Comparison of ENCODE assay signal across 8 cellular contexts in the genomic region with DNA sequence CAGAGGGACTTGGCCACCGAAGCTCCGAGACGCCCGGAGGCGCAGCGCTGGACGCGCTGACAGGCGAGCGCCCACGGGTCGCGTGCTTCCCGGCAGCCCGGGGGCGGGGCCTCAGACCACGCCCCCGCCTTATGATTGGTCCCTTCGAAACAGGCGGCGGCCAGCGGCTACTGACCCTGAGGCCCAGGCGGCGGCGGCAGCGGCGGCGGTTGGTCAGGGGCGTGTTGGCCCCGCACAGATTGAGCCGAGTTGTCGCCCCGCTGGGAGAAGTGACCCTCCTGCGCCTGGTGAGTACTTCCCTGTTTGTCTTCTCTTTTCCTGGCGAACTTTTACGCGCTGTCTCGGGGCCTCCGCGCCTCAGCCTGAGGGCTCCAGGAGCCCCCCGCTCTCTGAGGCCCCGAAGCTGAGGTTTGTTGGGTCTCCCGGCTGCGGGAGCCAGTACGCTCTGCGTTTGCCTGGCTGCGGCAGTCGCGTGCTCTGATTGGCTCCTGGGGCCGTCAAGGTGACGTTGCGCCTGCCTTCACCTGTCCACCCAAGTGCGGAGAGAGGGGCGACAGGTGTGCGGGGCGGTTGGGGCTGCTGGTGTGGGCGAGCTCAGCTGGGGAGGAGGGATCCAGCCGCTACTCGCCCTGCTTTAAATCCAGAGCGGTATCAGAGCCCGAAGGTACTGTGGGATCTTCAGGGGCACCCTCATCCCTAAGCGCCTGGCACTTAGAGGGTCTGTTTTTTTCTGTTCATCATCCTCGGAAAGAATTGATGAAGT. TPM values are rescaled to one million over a fixed set of nuclear protein-coding genes. Genes with fewer than 3 reads are reported as not detected.
DNase-seq lines count a peak whose midpoint lies in the region; ATAC-seq and TF ChIP-seq lines count a peak whose summit lies in the region.

Gene GAS2L3 (plus strand): TSS at position 186 of the 763 bp plus-strand sequence. CDS start 21,221 bp downstream, outside the sequence.

- ATAC-seq in psoas muscle: peak; percentile 95 to 99 (median 98)
- peak; percentile 98 for ATAC-seq in aorta (ENCODE audit: low FRiP score)

- H3K4me1 ChIP-seq in psoas muscle: no peaks in the 10 kb centered on the region
- H3K4me1 ChIP-seq in aorta (ENCODE audit: control insufficient read depth in 1 of 2, insufficient read depth in 2 of 2, low read length in 2 of 2): peaks cover 0 to 7% of the 10 kb centered on the region in 2 donors

- H3K27me3 ChIP-seq in psoas muscle (ENCODE audit: insufficient read depth in 3 of 3, low read length in 2 of 3): peaks cover 0 to 6% (median 0%) of the 10 kb centered on the region in 3 donors
- no peaks in the 10 kb centered on the region for H3K27me3 ChIP-seq in aorta (ENCODE audit: control insufficient read depth in 1 of 2, insufficient read depth in 2 of 2, low read length in 1 of 2)

- TF ChIP-seq CTCF in GM12864 (IDR thresholded peaks at IDR 0.05; ENCODE audit: low read depth, low read length, missing control alignments) (no peak), HFF-Myc (IDR thresholded peaks at IDR 0.05; ENCODE audit: low read depth, low read length, missing control alignments) (no peak), psoas muscle (IDR thresholded peaks at IDR 0.05) (no peak)

- DNase-seq in GM12864 (ENCODE audit: low read depth): peak; percentile 31
- DNase-seq in HFF-Myc (ENCODE audit: extremely low read depth, low read depth): peak; percentile 44
- peak; percentile 46 for DNase-seq in NCI-H1048 (lab: John Stamatoyannopoulos, UW)
- DNase-seq in SW480 (ENCODE audit: low spot score): peak; percentile 87
- peak; percentile 94 for DNase-seq in astrocyte of the hippocampus (ENCODE audit: low read depth, low spot score)
- DNase-seq in hepatic stellate cell (ENCODE audit: low spot score): peak; percentile 88
- peak; percentile 89 to 92 for DNase-seq in psoas muscle
- DNase-seq in aorta: peak; percentile 95

- WGBS in psoas muscle, 3 donors: 0% methylated on average over 53 to 63 of the region's 63 CpGs
- WGBS in aorta, 2 donors: 0 to 1% methylated on average over 57 to 63 of the region's 63 CpGs

- H3K36me3 ChIP-seq in psoas muscle (ENCODE audit: insufficient read depth in 1 of 2, low read depth in 1 of 2) (no peaks in the 10 kb centered on the region), aorta (ENCODE audit: control insufficient read depth in 1 of 2, insufficient read depth in 2 of 2, low read length in 1 of 2) (no peaks in the 10 kb centered on the region)

- no peaks in the 10 kb centered on the region for H3K9me3 ChIP-seq in psoas muscle
- no peaks in the 10 kb centered on the region for H3K9me3 ChIP-seq in aorta (ENCODE audit: control insufficient read depth, low read length)

- intact Hi-C loops in psoas muscle (cut with DNase I): no loop called here
- intact Hi-C loops in aorta (cut with DNase I): no loop called here

- H3K4me3 ChIP-seq in GM12864 (ENCODE audit: low read depth, low read length): peak within 1 kb of the TSS; percentile 73
- peak within 1 kb of the TSS; percentile 90 for H3K4me3 ChIP-seq in HFF-Myc (replicated peaks; ENCODE audit: low read depth, low read length)
- H3K4me3 ChIP-seq in psoas muscle: peak within 1 kb of the TSS; percentile 72
- peak within 1 kb of the TSS; percentile 2 to 78 for H3K4me3 ChIP-seq in aorta (ENCODE audit: low read length in 2 of 2)

- H3K27ac ChIP-seq in psoas muscle: peak within 1 kb of the TSS; percentile 32
- H3K27ac ChIP-seq in aorta (ENCODE audit: low read depth in 1 of 2, low read length in 2 of 2): peak within 1 kb of the TSS in 1 of 2 donors; percentile 10

RNA-seq across cellular contexts. Expression of gene GAS2L3, which starts in this region (rescaled TPM):
- total RNA-seq in psoas muscle: 1 to 10 TPM in 2 of 4 donors, under 1 TPM in 2; 0.38 to 1.8 (median 1.3) TPM
- polyA plus RNA-seq in psoas muscle: under 1 TPM; 0.26 to 0.61 (median 0.45) TPM
- total RNA-seq in aorta: 10 to 100 TPM in 1 of 2 donors, 1 to 10 TPM in 1; 5.8 to 19.6 TPM
- polyA plus RNA-seq in aorta: 1 to 10 TPM in 1 of 2 donors, under 1 TPM in 1; 0.13 to 5.1 TPM

Comparison
In these comparisons a context has a peak if more than half of its experiments do, and no peak if none do; other contexts are left out.
1. DNase-seq: peak in every context shown above with its lines; median percentile 95 in aorta; 94 in astrocyte of the hippocampus; 90 in psoas muscle; 88 in hepatic stellate cell; 87 in SW480; 46 in NCI-H1048; 44 in HFF-Myc; 31 in GM12864.
2. H3K4me3 ChIP-seq: peak in every context shown above with its lines; median percentile 90 in HFF-Myc; 73 in GM12864; 72 in psoas muscle; 40 in aorta.